Comparison of ENCODE assay signal across 21 cellular contexts in the genomic region with DNA sequence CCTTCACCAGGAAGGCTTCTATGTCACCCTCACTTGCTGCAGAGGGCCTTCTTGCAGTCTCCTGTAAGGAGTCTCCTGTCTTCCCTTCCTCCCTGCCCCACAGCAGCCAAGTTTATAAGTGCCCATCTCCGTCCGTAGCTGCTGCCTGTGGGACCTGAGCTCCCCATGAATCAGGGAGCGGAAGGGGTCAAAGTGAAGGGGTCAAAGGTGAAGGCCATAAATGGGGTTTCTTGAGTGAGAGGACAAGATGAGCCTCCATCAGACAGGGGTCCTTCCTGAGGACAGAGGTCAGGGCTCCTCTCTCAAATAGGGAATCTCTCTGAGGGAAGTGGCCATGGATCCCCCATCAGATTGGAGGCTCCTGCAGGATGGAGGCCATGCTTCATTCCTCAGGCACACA. TPM values are rescaled to one million over a fixed set of nuclear protein-coding genes. Genes with fewer than 3 reads are reported as not detected.
DNase-seq lines count a peak whose midpoint lies in the region; ATAC-seq and TF ChIP-seq lines count a peak whose summit lies in the region.
"Had no signal": no experiment of that assay in that cellular context is flagged by ENCODE, and none has a peak within 500 bp of the region (broad histone marks: within the 10 kb centered on the region; RNA-seq: fewer than 3 reads in every experiment).

No MANE protein-coding gene starts in this region.

- no peaks in the 10 kb centered on the region for H3K27me3 ChIP-seq in A673 (replicated peaks; ENCODE audit: insufficient read depth, low read depth, low read length, poor library complexity)

- TF ChIP-seq CTCF in endothelial cell (IDR thresholded peaks at IDR 0.05; ENCODE audit: unreplicated experiment) (no peak), neural crest cell (conservative IDR thresholded peaks at IDR 0.05) (no peak), A673 (conservative IDR thresholded peaks at IDR 0.05; ENCODE audit: low read depth, low read length) (no peak)

- POLR2A ChIA-PET in A673 (lab: Charles Lee; ENCODE audit: low non-redundant PET), result interaction anchor here (0.7 kb wide), 1 partner anchor 45 kb away, joined by 3 read pairs; no protein-coding TSS in a partner anchor

- H3K4me1 Mint-ChIP-seq in stimulated activated naive CD8-positive, alpha-beta T cell treated with anti-CD3 and anti-CD28 coated beads, Interleukin-15, amount 100 ng/mL, for 72 hours, result peaks cover 32% of the 10 kb centered on the region
- H3K4me1 Mint-ChIP-seq in endothelial cell (ENCODE audit: unreplicated experiment), result peaks cover 56% of the 10 kb centered on the region
- peaks cover 8% of the 10 kb centered on the region for H3K4me1 Mint-ChIP-seq in neural crest cell
- H3K4me1 Mint-ChIP-seq in T-helper 2 cell treated with Interferon-gamma antibody and Interleukin-4, amounts not matched to agents 5 μg/mL and 100 μg/mL, for 36 hours (ENCODE audit: low read depth), result no peaks in the 10 kb centered on the region

- no peaks in the 10 kb centered on the region for H3K9me3 ChIP-seq in A673 (ENCODE audit: low read depth, low read length, poor library complexity, severe bottlenecking)
- H3K9me3 ChIP-seq: psoas muscle had no signal

- DNase-seq in stimulated activated naive CD8-positive, alpha-beta T cell treated with anti-CD3 and anti-CD28 coated beads, Interleukin-15, amount 100 ng/mL, for 72 hours, result no peak
- no peak for DNase-seq in stimulated activated naive CD8-positive, alpha-beta T cell treated with anti-CD3 and anti-CD28 coated beads, Interleukin-15, Interleukin-2, amounts not matched to agents 100 U/mL and 50 U/mL, for 24 hours
- DNase-seq in endothelial cell (ENCODE audit: low spot score) (no peak), neural crest cell (ENCODE audit: low read depth, low spot score) (no peak), middle frontal gyrus (ENCODE audit: extremely low spot score, low spot score) (no peak), A673 (ENCODE audit: low spot score) (no peak), CD1c-positive myeloid dendritic cell (ENCODE audit: extremely low spot score) (no peak)
- no peak for DNase-seq in T-helper 2 cell treated with Interferon-gamma antibody and Interleukin-4, amounts not matched to agents 5 μg/mL and 100 μg/mL, for 36 hours (ENCODE audit: low spot score)
- DNase-seq: activated CD8-positive, alpha-beta T cell treated with anti-CD3 and anti-CD28 coated beads, Interleukin-2, amount 10 ng/mL, durations not matched to agents 7 days and 5 days; activated naive CD4-positive, alpha-beta T cell treated with anti-CD3 and anti-CD28 coated beads for 36 hours; activated T-cell treated with anti-CD3 and anti-CD28 coated beads, Interleukin-2, amount 50 U/mL, for 24 hours; CD4-positive, alpha-beta T cell; foreskin fibroblast; GF-D8; NCI-H1092 treated with DMSO at 0.1 percent for 48 hours; NCI-H2107; NCI-H510A treated with DMSO at 0.1 percent for 48 hours; stimulated activated CD4-positive, alpha-beta T cell treated with anti-CD3 and anti-CD28 coated beads, Interleukin-4, amount 100 ng/mL, for 24 hours; T1000 had no signal

- peaks cover 6% of the 10 kb centered on the region for H3K4me1 ChIP-seq in A673 (ENCODE audit: insufficient read depth, low read length, poor library complexity, severe bottlenecking)

- no peaks in the 10 kb centered on the region for H3K36me3 ChIP-seq in A673 (ENCODE audit: insufficient read depth, low read length, poor library complexity, severe bottlenecking)

- intact Hi-C loops in A673 (cut with micrococcal nuclease; ENCODE audit: unreplicated experiment), result no loop called here

- no peaks in the 10 kb centered on the region for H3K9me3 Mint-ChIP-seq in stimulated activated naive CD8-positive, alpha-beta T cell treated with anti-CD3 and anti-CD28 coated beads, Interleukin-15, amount 100 ng/mL, for 72 hours
- no peaks in the 10 kb centered on the region for H3K9me3 Mint-ChIP-seq in endothelial cell (ENCODE audit: unreplicated experiment)
- H3K9me3 Mint-ChIP-seq in neural crest cell, result no peaks in the 10 kb centered on the region
- no peaks in the 10 kb centered on the region for H3K9me3 Mint-ChIP-seq in T-helper 2 cell treated with Interferon-gamma antibody and Interleukin-4, amounts not matched to agents 5 μg/mL and 100 μg/mL, for 36 hours
- H3K9me3 Mint-ChIP-seq: activated naive CD4-positive, alpha-beta T cell treated with anti-CD3 and anti-CD28 coated beads for 36 hours; activated T-cell treated with anti-CD3 and anti-CD28 coated beads, Interleukin-2, amount 50 U/mL, for 24 hours; CD4-positive, alpha-beta T cell had no signal

- H3K4me3 Mint-ChIP-seq in stimulated activated naive CD8-positive, alpha-beta T cell treated with anti-CD3 and anti-CD28 coated beads, Interleukin-15, amount 100 ng/mL, for 72 hours, result no peak overlapping the region
- H3K4me3 Mint-ChIP-seq in endothelial cell (ENCODE audit: unreplicated experiment) (peak overlapping the region; percentile 58), neural crest cell (no peak overlapping the region)
- H3K4me3 Mint-ChIP-seq in T-helper 2 cell treated with Interferon-gamma antibody and Interleukin-4, amounts not matched to agents 5 μg/mL and 100 μg/mL, for 36 hours, result no peak overlapping the region
- H3K4me3 Mint-ChIP-seq: activated CD8-positive, alpha-beta T cell treated with anti-CD3 and anti-CD28 coated beads, Interleukin-2, amount 10 ng/mL, durations not matched to agents 7 days and 5 days; activated naive CD4-positive, alpha-beta T cell treated with anti-CD3 and anti-CD28 coated beads for 36 hours; activated T-cell treated with anti-CD3 and anti-CD28 coated beads, Interleukin-2, amount 50 U/mL, for 24 hours; CD4-positive, alpha-beta T cell had no signal

- CTCF ChIA-PET in A673 (lab: Charles Lee), result interaction anchor here (0.7 kb wide), 1 partner anchor 66 kb away, joined by 3 read pairs; no protein-coding TSS in a partner anchor

- no peak for ATAC-seq in stimulated activated naive CD8-positive, alpha-beta T cell treated with anti-CD3 and anti-CD28 coated beads, Interleukin-15, amount 100 ng/mL, for 72 hours
- ATAC-seq in stimulated activated naive CD8-positive, alpha-beta T cell treated with anti-CD3 and anti-CD28 coated beads, Interleukin-15, Interleukin-2, amounts not matched to agents 100 U/mL and 50 U/mL, for 24 hours, result no peak
- ATAC-seq: activated CD8-positive, alpha-beta T cell treated with anti-CD3 and anti-CD28 coated beads, Interleukin-2, amount 10 ng/mL, durations not matched to agents 7 days and 5 days had no signal

- no peak overlapping the region for H3K27ac ChIP-seq in A673 (ENCODE audit: low read depth, low read length, poor library complexity, severe bottlenecking)

- peaks cover 7% of the 10 kb centered on the region for H3K36me3 Mint-ChIP-seq in endothelial cell (ENCODE audit: low read depth, unreplicated experiment)
- no peaks in the 10 kb centered on the region for H3K36me3 Mint-ChIP-seq in neural crest cell (ENCODE audit: low read depth)
- no peaks in the 10 kb centered on the region for H3K36me3 Mint-ChIP-seq in T-helper 2 cell treated with Interferon-gamma antibody and Interleukin-4, amounts not matched to agents 5 μg/mL and 100 μg/mL, for 36 hours (ENCODE audit: low read depth)

- no peak overlapping the region for H3K4me3 ChIP-seq in A673 (ENCODE audit: low read depth, low read length, poor library complexity, severe bottlenecking)
- H3K4me3 ChIP-seq: smooth muscle cell had no signal

- peak overlapping the region; percentile 43 to 63 for H3K27ac Mint-ChIP-seq in stimulated activated naive CD8-positive, alpha-beta T cell treated with anti-CD3 and anti-CD28 coated beads, Interleukin-15, amount 100 ng/mL, for 72 hours
- H3K27ac Mint-ChIP-seq in endothelial cell (ENCODE audit: unreplicated experiment) (peak overlapping the region; percentile 90), neural crest cell (ENCODE audit: unreplicated experiment) (peak overlapping the region; percentile 89)
- H3K27ac Mint-ChIP-seq in T-helper 2 cell treated with Interferon-gamma antibody and Interleukin-4, amounts not matched to agents 5 μg/mL and 100 μg/mL, for 36 hours, result no peak overlapping the region
- H3K27ac Mint-ChIP-seq: activated CD8-positive, alpha-beta T cell treated with anti-CD3 and anti-CD28 coated beads, Interleukin-2, amount 10 ng/mL, durations not matched to agents 7 days and 5 days; activated naive CD4-positive, alpha-beta T cell treated with anti-CD3 and anti-CD28 coated beads for 36 hours; activated T-cell treated with anti-CD3 and anti-CD28 coated beads, Interleukin-2, amount 50 U/mL, for 24 hours had no signal

- BruUV-seq in A673 (replicated peaks; lab: Mats Ljungman, UMichigan), result no TSS peak

- H3K27me3 Mint-ChIP-seq in stimulated activated naive CD8-positive, alpha-beta T cell treated with anti-CD3 and anti-CD28 coated beads, Interleukin-15, amount 100 ng/mL, for 72 hours, result no peaks in the 10 kb centered on the region
- peaks cover 3% of the 10 kb centered on the region for H3K27me3 Mint-ChIP-seq in endothelial cell (ENCODE audit: unreplicated experiment)
- no peaks in the 10 kb centered on the region for H3K27me3 Mint-ChIP-seq in neural crest cell (ENCODE audit: low read depth)
- no peaks in the 10 kb centered on the region for H3K27me3 Mint-ChIP-seq in T-helper 2 cell treated with Interferon-gamma antibody and Interleukin-4, amounts not matched to agents 5 μg/mL and 100 μg/mL, for 36 hours (ENCODE audit: low read depth)
- H3K27me3 Mint-ChIP-seq: activated T-cell treated with anti-CD3 and anti-CD28 coated beads, Interleukin-2, amount 50 U/mL, for 24 hours; CD4-positive, alpha-beta T cell had no signal

RNA-seq across cellular contexts. Expression of a gene that starts 44.4 kb away (rescaled TPM):
- total RNA-seq in endothelial cell (ENCODE audit: unreplicated experiment), result 197 TPM
- 53.8 and 56.5 TPM in 2 replicates for total RNA-seq in neural crest cell
- 37.8 and 62.0 TPM in 2 replicates for total RNA-seq in A673 (2021)
